In genomic region chr3:2940062-2940461, GRCh38 we compare ENCODE assay signal across 18 cellular contexts.
"Had no signal": no experiment of that assay in that cellular context is flagged by ENCODE, and none has a peak within 500 bp of the region (broad histone marks: within the 10 kb centered on the region; RNA-seq: fewer than 3 reads in every experiment).

No MANE protein-coding gene starts in this region.

- H3K27me3 Mint-ChIP-seq: activated CD4-positive, alpha-beta memory T cell treated with anti-CD3 and anti-CD28 coated beads for 36 hours had no signal

- H3K4me1 ChIP-seq: gastrocnemius medialis, heart left ventricle, stomach, testis, upper lobe of left lung had no signal

- H3K9me3 ChIP-seq: gastrocnemius medialis, heart left ventricle, stomach, testis, upper lobe of left lung had no signal

- H3K27me3 ChIP-seq: gastrocnemius medialis, heart left ventricle, stomach, testis, upper lobe of left lung had no signal

- H3K9me3 Mint-ChIP-seq: activated CD4-positive, alpha-beta memory T cell treated with anti-CD3 and anti-CD28 coated beads for 36 hours; activated naive CD4-positive, alpha-beta T cell treated with anti-CD3 and anti-CD28 coated beads, Interleukin-2, amount 50 U/mL, for 24 hours; activated T-cell treated with anti-CD3 and anti-CD28 coated beads, Interleukin-2, amount 50 U/mL, for 24 hours; natural killer cell had no signal

- H3K27ac Mint-ChIP-seq: activated CD4-positive, alpha-beta memory T cell treated with anti-CD3 and anti-CD28 coated beads for 36 hours; activated CD4-positive, alpha-beta T cell treated with anti-CD3 and anti-CD28 coated beads for 36 hours; activated CD8-positive, alpha-beta memory T cell treated with anti-CD3 and anti-CD28 coated beads, Interleukin-2, amount 10 ng/mL, durations not matched to agents 7 days and 5 days; activated T-cell treated with anti-CD3 and anti-CD28 coated beads, Interleukin-2, amount 50 U/mL, for 24 hours; immature natural killer cell; natural killer cell had no signal

- H3K36me3 Mint-ChIP-seq: activated CD4-positive, alpha-beta memory T cell treated with anti-CD3 and anti-CD28 coated beads for 36 hours; activated CD8-positive, alpha-beta memory T cell treated with anti-CD3 and anti-CD28 coated beads, Interleukin-2, amount 10 ng/mL, durations not matched to agents 7 days and 5 days; activated naive CD4-positive, alpha-beta T cell treated with anti-CD3 and anti-CD28 coated beads, Interleukin-2, amount 50 U/mL, for 24 hours; immature natural killer cell; natural killer cell had no signal

- H3K27ac ChIP-seq: gastrocnemius medialis, heart left ventricle, stomach, testis, upper lobe of left lung, WERI-Rb-1 had no signal

- ATAC-seq: activated CD4-positive, alpha-beta T cell treated with anti-CD3 and anti-CD28 coated beads for 36 hours; activated CD8-positive, alpha-beta memory T cell treated with anti-CD3 and anti-CD28 coated beads, Interleukin-2, amount 10 ng/mL, durations not matched to agents 7 days and 5 days; gastrocnemius medialis; heart left ventricle; natural killer cell had no signal

- DNase-seq: activated CD4-positive, alpha-beta memory T cell treated with anti-CD3 and anti-CD28 coated beads for 36 hours; activated CD4-positive, alpha-beta T cell treated with anti-CD3 and anti-CD28 coated beads for 36 hours; activated CD8-positive, alpha-beta memory T cell treated with anti-CD3 and anti-CD28 coated beads, Interleukin-2, amount 10 ng/mL, durations not matched to agents 7 days and 5 days; activated effector memory CD4-positive, alpha-beta T cell treated with Interleukin-2 at 50 U/mL for 16 hours; activated T-cell treated with anti-CD3 and anti-CD28 coated beads, Interleukin-2, amount 50 U/mL, for 24 hours; caudate nucleus; erythroblast; gastrocnemius medialis; heart left ventricle; immature natural killer cell; mesenchymal stem cell; natural killer cell; stimulated activated CD4-positive, alpha-beta T cell treated with anti-CD3 and anti-CD28 coated beads, Interleukin-1b, Interleukin-23, amount 100 ng/mL, for 48 hours; stomach; testis; upper lobe of left lung; WERI-Rb-1 had no signal

- H3K4me3 ChIP-seq: gastrocnemius medialis, heart left ventricle, stomach, testis, upper lobe of left lung had no signal

- H3K36me3 ChIP-seq: gastrocnemius medialis, heart left ventricle, stomach, upper lobe of left lung, WERI-Rb-1 had no signal

- H3K4me3 Mint-ChIP-seq: activated CD4-positive, alpha-beta memory T cell treated with anti-CD3 and anti-CD28 coated beads for 36 hours; activated CD4-positive, alpha-beta T cell treated with anti-CD3 and anti-CD28 coated beads for 36 hours; activated CD8-positive, alpha-beta memory T cell treated with anti-CD3 and anti-CD28 coated beads, Interleukin-2, amount 10 ng/mL, durations not matched to agents 7 days and 5 days; activated naive CD4-positive, alpha-beta T cell treated with anti-CD3 and anti-CD28 coated beads, Interleukin-2, amount 50 U/mL, for 24 hours; activated T-cell treated with anti-CD3 and anti-CD28 coated beads, Interleukin-2, amount 50 U/mL, for 24 hours; immature natural killer cell; natural killer cell had no signal

- H3K4me1 Mint-ChIP-seq: activated CD8-positive, alpha-beta memory T cell treated with anti-CD3 and anti-CD28 coated beads, Interleukin-2, amount 10 ng/mL, durations not matched to agents 7 days and 5 days; activated naive CD4-positive, alpha-beta T cell treated with anti-CD3 and anti-CD28 coated beads, Interleukin-2, amount 50 U/mL, for 24 hours; immature natural killer cell; natural killer cell had no signal
